In genomic region chr1:202180751-202181139, GRCh38 we compare ENCODE assay signal across 2 cellular contexts. TPM values are rescaled to one million over a fixed set of nuclear protein-coding genes. Genes with fewer than 3 reads are reported as not detected.
"Had no signal": no experiment of that assay in that cellular context is flagged by ENCODE, and none has a peak within 500 bp of the region (broad histone marks: within the 10 kb centered on the region; RNA-seq: fewer than 3 reads in every experiment).

No MANE protein-coding gene starts in this region.

RNA-seq across cellular contexts. Expression of gene LGR6, which starts 12.9 kb away (rescaled TPM):
- total RNA-seq: G401, GM12878 had no signal
- polyA plus RNA-seq: GM12878 had no signal

RNA-seq across cellular contexts. Expression of gene PTPN7, which starts 20.3 kb away (rescaled TPM):
- total RNA-seq: G401 had no signal

RNA-seq across cellular contexts. Expression of gene GPR37L1, which starts 58.0 kb away (rescaled TPM):
- total RNA-seq: G401 had no signal
